Comparison of ENCODE assay signal across 15 cellular contexts in the genomic region with DNA sequence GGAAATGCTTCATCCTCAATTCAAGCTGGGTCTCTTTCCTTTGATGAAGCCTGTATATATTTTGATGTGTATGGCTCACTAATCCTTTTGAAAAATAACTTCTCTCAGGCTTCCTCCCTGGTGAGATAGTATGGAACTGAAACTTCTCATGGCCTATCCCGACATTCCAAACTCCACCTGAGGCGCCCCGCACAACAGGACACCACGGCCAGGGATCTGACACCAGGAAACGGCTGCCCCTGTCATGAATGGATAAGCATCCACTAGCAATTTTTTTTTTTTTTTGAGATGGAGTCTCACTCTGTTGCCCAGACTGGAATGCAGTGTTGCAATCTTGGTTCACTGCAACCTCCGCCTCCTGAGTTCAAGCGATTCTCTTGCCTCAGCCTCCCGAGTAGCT.
"Had no signal": no experiment of that assay in that cellular context is flagged by ENCODE, and none has a peak within 500 bp of the region (broad histone marks: within the 10 kb centered on the region; RNA-seq: fewer than 3 reads in every experiment).

No MANE protein-coding gene starts in this region.

- H3K9me3 ChIP-seq: tibial nerve, uterus had no signal

- H3K4me1 ChIP-seq: uterus had no signal

- DNase-seq: activated B cell treated with CpG ODN at 0.5 μM for 24 hours; activated CD4-positive, alpha-beta T cell treated with anti-CD3 and anti-CD28 coated beads for 48 hours; activated CD8-positive, alpha-beta T cell treated with anti-CD3 and anti-CD28 coated beads for 36 hours; activated naive CD4-positive, alpha-beta T cell treated with anti-CD3 and anti-CD28 coated beads for 36 hours; activated T-cell treated with anti-CD3 and anti-CD28 coated beads, Interleukin-2, amount 50 U/mL, for 1 hour; cerebellar nuclear complex; occipital lobe; stimulated activated CD4-positive, alpha-beta T cell treated with anti-CD3 and anti-CD28 coated beads, Interleukin-4, amount 100 ng/mL, for 4 hours; uterus had no signal

- H3K27ac ChIP-seq: epithelial cell of prostate, uterus had no signal

- H3K4me3 ChIP-seq: lung, tibial nerve, uterus had no signal

- H3K27me3 ChIP-seq: tibial nerve, uterus had no signal

- H3K36me3 ChIP-seq: tibial nerve, uterus had no signal

- FAIRE-seq: bronchial epithelial cell, frontal cortex had no signal

- ATAC-seq: activated CD8-positive, alpha-beta T cell treated with anti-CD3 and anti-CD28 coated beads for 36 hours; stimulated activated memory B cell treated with anti-CD40 and anti-IgM and Interleukin-4, amounts not matched to agents 10 μg/mL and 1 μg/mL and 100 μg/mL, for 72 hours had no signal
